In genomic region chr4:53050361-53050774, GRCh38 we compare ENCODE assay signal across 14 cellular contexts.
"Had no signal": no experiment of that assay in that cellular context is flagged by ENCODE, and none has a peak within 500 bp of the region (broad histone marks: within the 10 kb centered on the region; RNA-seq: fewer than 3 reads in every experiment).

No MANE protein-coding gene starts in this region.

- H3K4me1 ChIP-seq: breast epithelium, suprapubic skin, upper lobe of right lung had no signal

- H3K4me3 ChIP-seq: breast epithelium, gastrocnemius medialis, hepatocyte, suprapubic skin, upper lobe of right lung had no signal

- H3K27ac ChIP-seq: breast epithelium, gastrocnemius medialis, hepatocyte, suprapubic skin, upper lobe of right lung had no signal

- H3K36me3 ChIP-seq: breast epithelium, gastrocnemius medialis, suprapubic skin, upper lobe of right lung had no signal

- H3K27me3 ChIP-seq: breast epithelium, gastrocnemius medialis, hepatocyte, suprapubic skin, upper lobe of right lung had no signal

- ATAC-seq: activated T-cell treated with anti-CD3 and anti-CD28 coated beads, Interleukin-2, amount 50 U/mL, for 4 hours; gastrocnemius medialis; stimulated activated naive CD8-positive, alpha-beta T cell treated with anti-CD3 and anti-CD28 coated beads, Interleukin-15, Interleukin-2, amounts not matched to agents 100 U/mL and 50 U/mL, for 24 hours; upper lobe of right lung had no signal

- DNase-seq: activated CD4-positive, alpha-beta memory T cell treated with anti-CD3 and anti-CD28 coated beads for 36 hours; activated CD4-positive, alpha-beta T cell treated with anti-CD3 and anti-CD28 coated beads for 1 hour; activated effector memory CD4-positive, alpha-beta T cell treated with anti-CD3 and anti-CD28 coated beads, Interleukin-2, amount 50 U/mL, for 16 hours; activated naive CD8-positive, alpha-beta T cell treated with anti-CD3 and anti-CD28 coated beads for 36 hours; activated T-cell treated with anti-CD3 and anti-CD28 coated beads, Interleukin-2, amount 50 U/mL, for 4 hours; aorta; gastrocnemius medialis; stimulated activated CD4-positive, alpha-beta T cell treated with anti-CD3 and anti-CD28 coated beads, Interleukin-12 subunit alpha, Interleukin-12 subunit beta, amount 100 ng/mL, for 4 hours; stimulated activated naive CD8-positive, alpha-beta T cell treated with anti-CD3 and anti-CD28 coated beads, Interleukin-15, Interleukin-2, amounts not matched to agents 100 U/mL and 50 U/mL, for 24 hours; T-helper 9 cell; upper lobe of right lung had no signal

- H3K9me3 ChIP-seq: breast epithelium, gastrocnemius medialis, suprapubic skin, upper lobe of right lung had no signal
